Comparison of ENCODE assay signal across 12 cellular contexts in genomic region chr13:44402902-44403719, GRCh38. TPM values are rescaled to one million over a fixed set of nuclear protein-coding genes. Genes with fewer than 3 reads are reported as not detected.
DNase-seq lines count a peak whose midpoint lies in the region; ATAC-seq and TF ChIP-seq lines count a peak whose summit lies in the region.
"Had no signal": no experiment of that assay in that cellular context is flagged by ENCODE, and none has a peak within 500 bp of the region (broad histone marks: within the 10 kb centered on the region; RNA-seq: fewer than 3 reads in every experiment).

No MANE protein-coding gene starts in this region.

- H3K27me3 ChIP-seq in foreskin keratinocyte (no peaks in the 10 kb centered on the region), trophoblast cell (ENCODE audit: insufficient read depth, low read length) (no peaks in the 10 kb centered on the region)

- H3K18ac ChIP-seq in trophoblast cell (ENCODE audit: low read length) = peak overlapping the region; percentile 43

- no peak overlapping the region for H4K12ac ChIP-seq in trophoblast cell (ENCODE audit: low read depth, low read length)

- peak overlapping the region; percentile 42 for H3K14ac ChIP-seq in trophoblast cell (ENCODE audit: low read length)

- POLR2A ChIA-PET in naive thymus-derived CD8-positive, alpha-beta T cell (lab: Charles Lee) = no interaction called here

- H3K79me2 ChIP-seq in trophoblast cell (ENCODE audit: control insufficient read depth, insufficient read depth, low read length, poor library complexity) = peaks cover 2% of the 10 kb centered on the region

- in situ Hi-C loops in G401 (cut with HindIII; ENCODE audit: low sequenced_read_pairs) = no loop called here

- H3K9ac ChIP-seq in trophoblast cell (ENCODE audit: low read length) = peak overlapping the region; percentile 11

- no peaks in the 10 kb centered on the region for H3K36me3 Mint-ChIP-seq in naive thymus-derived CD8-positive, alpha-beta T cell
- H3K36me3 Mint-ChIP-seq: activated naive CD8-positive, alpha-beta T cell treated with anti-CD3 and anti-CD28 coated beads, Interleukin-2, amount 10 ng/mL, durations not matched to agents 7 days and 5 days; CD8-positive, alpha-beta memory T cell; memory B cell had no signal

- no peaks in the 10 kb centered on the region for H3K9me3 Mint-ChIP-seq in naive thymus-derived CD8-positive, alpha-beta T cell
- H3K9me3 Mint-ChIP-seq: activated naive CD8-positive, alpha-beta T cell treated with anti-CD3 and anti-CD28 coated beads, Interleukin-2, amount 10 ng/mL, durations not matched to agents 7 days and 5 days; CD8-positive, alpha-beta memory T cell; memory B cell had no signal

- H3K4me3 ChIP-seq in trophoblast cell (ENCODE audit: low read depth, low read length) = no peak overlapping the region

- no peaks in the 10 kb centered on the region for H3K4me1 Mint-ChIP-seq in naive thymus-derived CD8-positive, alpha-beta T cell
- H3K4me1 Mint-ChIP-seq: activated naive CD8-positive, alpha-beta T cell treated with anti-CD3 and anti-CD28 coated beads, Interleukin-2, amount 10 ng/mL, durations not matched to agents 7 days and 5 days; CD8-positive, alpha-beta memory T cell; memory B cell had no signal

- no peak overlapping the region for H2AFZ ChIP-seq in trophoblast cell (ENCODE audit: insufficient read depth, low read length, poor library complexity)

- no peak overlapping the region for H3K23ac ChIP-seq in trophoblast cell (ENCODE audit: low read length)

- H3K4me1 ChIP-seq in foreskin keratinocyte (peaks cover 14% of the 10 kb centered on the region), trophoblast cell (ENCODE audit: control insufficient read depth in 1 of 2, insufficient read depth in 2 of 2, low read length in 2 of 2) (peaks cover 26 to 32% of the 10 kb centered on the region in 2 experiments)

- ATAC-seq in foreskin keratinocyte = peak; percentile 7
- ATAC-seq in naive thymus-derived CD8-positive, alpha-beta T cell = no peak

- no peaks in the 10 kb centered on the region for H3K9me3 ChIP-seq in trophoblast cell (ENCODE audit: insufficient read depth, low read depth, low read length)

- H3K4me2 ChIP-seq in trophoblast cell (ENCODE audit: low read length) = peak overlapping the region; percentile 40

- H3K27ac ChIP-seq in foreskin keratinocyte = no peak overlapping the region
- H3K27ac ChIP-seq in trophoblast cell (ENCODE audit: low read depth, low read length) = peak overlapping the region; percentile 52

- TF ChIP-seq CTCF in foreskin keratinocyte (conservative IDR thresholded peaks at IDR 0.05) = no peak

- H3K4ac ChIP-seq in trophoblast cell (ENCODE audit: low read depth, low read length) = no peak overlapping the region

- peak overlapping the region; percentile 54 for H2BK120ac ChIP-seq in trophoblast cell (ENCODE audit: insufficient read depth, low read length, poor library complexity)

- H3K4me3 Mint-ChIP-seq in naive thymus-derived CD8-positive, alpha-beta T cell = no peak overlapping the region
- H3K4me3 Mint-ChIP-seq: activated naive CD8-positive, alpha-beta T cell treated with anti-CD3 and anti-CD28 coated beads, Interleukin-2, amount 10 ng/mL, durations not matched to agents 7 days and 5 days; CD8-positive, alpha-beta memory T cell; memory B cell had no signal

- peak overlapping the region; percentile 59 for H4K8ac ChIP-seq in trophoblast cell (ENCODE audit: low read depth, low read length)

- H2AK5ac ChIP-seq in trophoblast cell (ENCODE audit: low read length) = peak overlapping the region; percentile 6

- no peaks in the 10 kb centered on the region for H3K36me3 ChIP-seq in trophoblast cell (ENCODE audit: control insufficient read depth in 1 of 2, insufficient read depth in 2 of 2, low read length in 2 of 2)

- peak; percentile 48 for DNase-seq in G401 (ENCODE audit: low spot score)
- peak; percentile 51 for DNase-seq in NCI-H2029 (lab: John Stamatoyannopoulos, UW)
- no peak for DNase-seq in foreskin keratinocyte
- peak; percentile 40 to 65 for DNase-seq in trophoblast cell
- DNase-seq in NCI-H524 treated with DMSO at 0.1 percent for 48 hours (lab: John Stamatoyannopoulos, UW) = no peak
- DNase-seq in UCSD-AML1 (lab: John Stamatoyannopoulos, UW; ENCODE audit: unreplicated experiment) = no peak
- no peak for DNase-seq in RKO (ENCODE audit: low spot score)
- DNase-seq in naive thymus-derived CD8-positive, alpha-beta T cell = no peak
- DNase-seq: activated naive CD8-positive, alpha-beta T cell treated with anti-CD3 and anti-CD28 coated beads, Interleukin-2, amount 10 ng/mL, durations not matched to agents 7 days and 5 days; CD8-positive, alpha-beta memory T cell; T-helper 2 cell had no signal

- H4K91ac ChIP-seq in trophoblast cell (ENCODE audit: low read depth, low read length) = peak overlapping the region; percentile 84

- no CpG with 5 or more reads among the region's 17 CpGs for WGBS in trophoblast cell (ENCODE audit: extremely low coverage, insufficient coverage, insufficient read length)

- H2BK12ac ChIP-seq in trophoblast cell (ENCODE audit: low read length) = peak overlapping the region; percentile 84

- H2BK5ac ChIP-seq in trophoblast cell (ENCODE audit: low read depth, low read length, poor library complexity) = peak overlapping the region; percentile 78

- peaks cover 2 to 25% (median 6%) of the 10 kb centered on the region in 5 donors for H3K27me3 Mint-ChIP-seq in naive thymus-derived CD8-positive, alpha-beta T cell

- H3K27ac Mint-ChIP-seq in naive thymus-derived CD8-positive, alpha-beta T cell = no peak overlapping the region
- H3K27ac Mint-ChIP-seq: activated naive CD8-positive, alpha-beta T cell treated with anti-CD3 and anti-CD28 coated beads, Interleukin-2, amount 10 ng/mL, durations not matched to agents 7 days and 5 days; memory B cell had no signal

- peaks cover 25% of the 10 kb centered on the region for H3K79me1 ChIP-seq in trophoblast cell (ENCODE audit: low read length)

RNA-seq across cellular contexts. Expression of gene SERP2, which starts 29.5 kb away (rescaled TPM):
- not detected in 2 replicates for total RNA-seq in G401 (2014; rRNA removed; shearing (Covaris generic))
- total RNA-seq in foreskin keratinocyte = 4.9 and 6.0 TPM in 2 replicates
- polyA plus RNA-seq in foreskin keratinocyte = 6.7 and 7.7 TPM in 2 replicates
- polyA plus RNA-seq in trophoblast cell (2013) = 0.61 and 0.66 TPM in 2 replicates
- not detected for total RNA-seq in naive thymus-derived CD8-positive, alpha-beta T cell
- under 1 TPM in 2 of 3 donors, not detected in 1; 0.34 to 0.49 TPM for polyA plus RNA-seq in naive thymus-derived CD8-positive, alpha-beta T cell

Comparison
In these comparisons a context has a peak if more than half of its experiments do, and no peak if none do; other contexts are left out.
1. DNase-seq: peak in G401 (single experiment), NCI-H2029 (single experiment) and trophoblast cell (2 of 2); none in foreskin keratinocyte (0 of 2), NCI-H524 treated with DMSO at 0.1 percent for 48 hours (single experiment), UCSD-AML1 (single experiment), RKO (single experiment) and naive thymus-derived CD8-positive, alpha-beta T cell (0 of 10).